ENCODE assay signal across 18 cellular contexts in the genomic region with DNA sequence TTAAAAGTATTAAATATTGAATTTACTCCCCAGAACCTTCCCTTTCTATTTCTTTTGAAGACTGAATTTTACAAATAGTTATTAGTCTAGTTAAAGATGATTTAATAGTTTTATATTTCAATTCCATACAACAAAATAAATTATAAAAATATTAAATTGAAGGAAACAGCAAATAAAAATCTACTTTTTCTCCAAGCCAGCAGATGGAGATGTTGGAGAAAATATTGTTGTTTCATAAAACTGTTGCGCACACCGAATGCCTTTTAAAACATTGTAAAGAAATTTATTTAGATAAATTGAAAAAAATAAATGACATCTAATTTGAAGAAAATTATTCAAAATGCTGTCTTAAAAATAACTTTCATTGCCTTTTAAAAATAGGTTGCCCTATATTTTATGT. TPM values are rescaled to one million over a fixed set of nuclear protein-coding genes. Genes with fewer than 3 reads are reported as not detected.
DNase-seq lines count a peak whose midpoint lies in the region; ATAC-seq, FAIRE-seq and TF ChIP-seq lines count a peak whose summit lies in the region.
"Had no signal": no experiment of that assay in that cellular context is flagged by ENCODE, and none has a peak within 500 bp of the region (broad histone marks: within the 10 kb centered on the region; RNA-seq: fewer than 3 reads in every experiment).

No MANE protein-coding gene starts in this region.

- H3K4me3 ChIP-seq in RWPE2 (ENCODE audit: severe bottlenecking), result no peak overlapping the region
- H3K4me3 ChIP-seq: HAP-1 had no signal

- H3K36me3 ChIP-seq in RWPE2 (ENCODE audit: low read depth), result no peaks in the 10 kb centered on the region
- H3K36me3 ChIP-seq: HAP-1 had no signal

- H3K27ac ChIP-seq in RWPE2 (ENCODE audit: poor library complexity, severe bottlenecking), result no peak overlapping the region
- no peak overlapping the region for H3K27ac ChIP-seq in foreskin keratinocyte

- H3K9me3 ChIP-seq in RWPE2 (ENCODE audit: severe bottlenecking), result no peaks in the 10 kb centered on the region
- H3K9me3 ChIP-seq: HAP-1 had no signal

- ATAC-seq in RWPE2 (ENCODE audit: low read depth), result no peak
- ATAC-seq in foreskin keratinocyte, result no peak
- no peak for ATAC-seq in GM19035 (IDR thresholded peaks at IDR 0.05; ENCODE audit: unreplicated experiment)
- no peak for ATAC-seq in HG02870 (IDR thresholded peaks at IDR 0.05; ENCODE audit: unreplicated experiment)
- ATAC-seq: Panc1 had no signal

- no peaks in the 10 kb centered on the region for H3K36me3 Mint-ChIP-seq in progenitor cell of endocrine pancreas (ENCODE audit: insufficient read depth)
- H3K36me3 Mint-ChIP-seq: CD8-positive, alpha-beta memory T cell had no signal

- FAIRE-seq in G401.6 (lab: Jason Lieb, UNC), result peak; percentile 47

- peak; percentile 7 for TF ChIP-seq CTCF in RWPE2 (IDR thresholded peaks at IDR 0.05; ENCODE audit: poor library complexity, severe bottlenecking)
- peak; percentile 22 for TF ChIP-seq CTCF in foreskin keratinocyte (conservative IDR thresholded peaks at IDR 0.05)
- TF ChIP-seq CTCF in progenitor cell of endocrine pancreas (IDR thresholded peaks at IDR 0.05; ENCODE audit: unreplicated experiment), result peak; percentile 11

- peaks cover 12% of the 10 kb centered on the region for H3K4me1 Mint-ChIP-seq in progenitor cell of endocrine pancreas (ENCODE audit: low read depth)
- H3K4me1 Mint-ChIP-seq: CD8-positive, alpha-beta memory T cell had no signal

- no peaks in the 10 kb centered on the region for H3K4me1 ChIP-seq in RWPE2 (ENCODE audit: insufficient read depth, poor library complexity, severe bottlenecking)
- H3K4me1 ChIP-seq in foreskin keratinocyte, result no peaks in the 10 kb centered on the region

- peaks cover 43% of the 10 kb centered on the region for H3K27me3 ChIP-seq in RWPE2 (ENCODE audit: insufficient read depth, poor library complexity, severe bottlenecking)
- H3K27me3 ChIP-seq in foreskin keratinocyte, result peaks cover 48% of the 10 kb centered on the region

- no peaks in the 10 kb centered on the region for H3K9me3 Mint-ChIP-seq in progenitor cell of endocrine pancreas (ENCODE audit: low read depth)

- DNase-seq in RWPE2 (ENCODE audit: low spot score) (no peak), foreskin keratinocyte (no peak), progenitor cell of endocrine pancreas (ENCODE audit: low spot score, unreplicated experiment) (no peak)
- no peak for DNase-seq in effector CD8-positive, alpha-beta T cell (lab: John Stamatoyannopoulos, UW)
- DNase-seq: CD8-positive, alpha-beta memory T cell; MV-4-11; NCI-H1436; NCI-H345; SHP77 had no signal

- H3K27me3 Mint-ChIP-seq in progenitor cell of endocrine pancreas, result peaks cover 45% of the 10 kb centered on the region

- no peak overlapping the region for H3K4me3 Mint-ChIP-seq in progenitor cell of endocrine pancreas (ENCODE audit: low read depth)
- H3K4me3 Mint-ChIP-seq: CD8-positive, alpha-beta memory T cell; IgD-negative memory B cell had no signal

- no peak overlapping the region for H3K27ac Mint-ChIP-seq in progenitor cell of endocrine pancreas
- H3K27ac Mint-ChIP-seq: CD8-positive, alpha-beta memory T cell; IgD-negative memory B cell had no signal

RNA-seq across cellular contexts. Expression of gene GRIA2, which starts 5.5 kb away (rescaled TPM):
- total RNA-seq in foreskin keratinocyte (not detected in 2 replicates), progenitor cell of endocrine pancreas (2.3 and 2.5 TPM in 2 replicates)
- not detected in 2 replicates for polyA plus RNA-seq in foreskin keratinocyte
- total RNA-seq: CD8-positive, alpha-beta memory T cell; HT1080; LHCN-M2 had no signal
- polyA plus RNA-seq: BJ; CD8-positive, alpha-beta memory T cell; IgD-negative memory B cell had no signal
